ENCODE assay signal across 19 cellular contexts in genomic region chr19:40362160-40362559, GRCh38. TPM values are rescaled to one million over a fixed set of nuclear protein-coding genes. Genes with fewer than 3 reads are reported as not detected.
"Had no signal": no experiment of that assay in that cellular context is flagged by ENCODE, and none has a peak within 500 bp of the region (broad histone marks: within the 10 kb centered on the region; RNA-seq: fewer than 3 reads in every experiment).

No MANE protein-coding gene starts in this region.

- H3K27ac ChIP-seq: body of pancreas, epithelial cell of prostate, hepatocyte, right atrium auricular region, stomach, testis had no signal

- H3K4me3 Mint-ChIP-seq: activated B cell treated with CpG ODN at 0.5 μM for 24 hours; activated CD4-positive, alpha-beta memory T cell treated with anti-CD3 and anti-CD28 coated beads, Interleukin-2, amount 10 ng/mL, durations not matched to agents 7 days and 5 days; activated CD8-positive, alpha-beta memory T cell treated with anti-CD3 and anti-CD28 coated beads, Interleukin-2, amount 10 ng/mL, durations not matched to agents 7 days and 5 days; activated naive CD8-positive, alpha-beta T cell treated with anti-CD3 and anti-CD28 coated beads for 36 hours had no signal

- H3K27me3 ChIP-seq: body of pancreas, hepatocyte, right atrium auricular region, stomach, testis, upper lobe of left lung had no signal

- H3K4me3 ChIP-seq: body of pancreas, hepatocyte, lower lobe of right lung, right atrium auricular region, skin epidermis, stomach, testis, upper lobe of left lung had no signal

- ATAC-seq: body of pancreas, lower lobe of right lung had no signal

- H3K4me2 ChIP-seq: hepatocyte had no signal

- H3K9me3 Mint-ChIP-seq: activated B cell treated with CpG ODN at 0.5 μM for 24 hours; activated CD4-positive, alpha-beta memory T cell treated with anti-CD3 and anti-CD28 coated beads, Interleukin-2, amount 10 ng/mL, durations not matched to agents 7 days and 5 days; activated naive CD8-positive, alpha-beta T cell treated with anti-CD3 and anti-CD28 coated beads for 36 hours; nephron had no signal

- H3K4me1 ChIP-seq: body of pancreas had no signal

- H3K9me3 ChIP-seq: body of pancreas, lower lobe of right lung, right atrium auricular region, stomach, testis, upper lobe of left lung had no signal

- FAIRE-seq: islet of Langerhans had no signal

- H3K27me3 Mint-ChIP-seq: activated B cell treated with CpG ODN at 0.5 μM for 24 hours; activated CD4-positive, alpha-beta memory T cell treated with anti-CD3 and anti-CD28 coated beads, Interleukin-2, amount 10 ng/mL, durations not matched to agents 7 days and 5 days; activated CD8-positive, alpha-beta memory T cell treated with anti-CD3 and anti-CD28 coated beads, Interleukin-2, amount 10 ng/mL, durations not matched to agents 7 days and 5 days; activated naive CD8-positive, alpha-beta T cell treated with anti-CD3 and anti-CD28 coated beads for 36 hours; progenitor cell of endocrine pancreas had no signal

- DNase-seq: activated B cell treated with CpG ODN at 0.5 μM for 24 hours; activated CD4-positive, alpha-beta memory T cell treated with anti-CD3 and anti-CD28 coated beads, Interleukin-2, amount 10 ng/mL, durations not matched to agents 7 days and 5 days; activated CD4-positive, alpha-beta T cell treated with anti-CD3 and anti-CD28 coated beads for 4 hours; activated CD8-positive, alpha-beta memory T cell treated with anti-CD3 and anti-CD28 coated beads, Interleukin-2, amount 10 ng/mL, durations not matched to agents 7 days and 5 days; activated naive CD8-positive, alpha-beta T cell treated with anti-CD3 and anti-CD28 coated beads for 36 hours; amniotic stem cell; body of pancreas; foreskin fibroblast; lower lobe of right lung; stomach; testis; upper lobe of left lung had no signal

- H2AFZ ChIP-seq: hepatocyte had no signal

- H3K27ac Mint-ChIP-seq: activated B cell treated with CpG ODN at 0.5 μM for 24 hours; activated naive CD8-positive, alpha-beta T cell treated with anti-CD3 and anti-CD28 coated beads for 36 hours; progenitor cell of endocrine pancreas had no signal

RNA-seq across cellular contexts. Expression of gene HIPK4, which starts 27.8 kb away (rescaled TPM):
- total RNA-seq: activated CD8-positive, alpha-beta memory T cell treated with anti-CD3 and anti-CD28 coated beads, Interleukin-2, amount 10 ng/mL, durations not matched to agents 7 days and 5 days; activated naive CD8-positive, alpha-beta T cell treated with anti-CD3 and anti-CD28 coated beads for 36 hours; body of pancreas; progenitor cell of endocrine pancreas; stomach had no signal
